In the genomic region with DNA sequence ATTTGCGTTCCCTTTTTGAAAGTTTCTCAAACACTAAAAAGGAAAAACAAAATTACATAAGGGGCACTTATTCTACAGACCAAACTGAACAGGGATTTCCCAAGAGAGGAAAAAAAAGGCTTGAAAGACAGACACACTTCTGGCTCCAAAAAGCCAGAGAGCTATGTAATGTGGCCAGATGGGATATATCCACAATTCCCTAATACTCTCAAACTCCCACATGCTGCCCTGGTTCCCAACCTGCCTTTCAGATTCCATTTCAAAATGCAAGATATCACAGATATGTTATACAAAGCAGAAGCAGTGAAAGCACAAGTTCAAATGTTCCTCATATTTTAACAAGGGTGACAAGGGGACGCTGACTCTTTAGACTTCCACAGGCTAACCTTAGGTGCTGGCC, we compare ENCODE assay signal across 13 cellular contexts. TPM values are rescaled to one million over a fixed set of nuclear protein-coding genes. Genes with fewer than 3 reads are reported as not detected.
DNase-seq lines count a peak whose midpoint lies in the region; ATAC-seq and TF ChIP-seq lines count a peak whose summit lies in the region.
"Had no signal": no experiment of that assay in that cellular context is flagged by ENCODE, and none has a peak within 500 bp of the region (broad histone marks: within the 10 kb centered on the region; RNA-seq: fewer than 3 reads in every experiment).

No MANE protein-coding gene starts in this region.

- peaks cover 16% of the 10 kb centered on the region for H3K4me1 Mint-ChIP-seq in activated CD4-positive, alpha-beta T cell treated with anti-CD3 and anti-CD28 coated beads, Interleukin-2, amount 10 ng/mL, durations not matched to agents 24 days and 14 days
- H3K4me1 Mint-ChIP-seq in naive thymus-derived CD4-positive, alpha-beta T cell, result peaks cover 5 to 18% (median 10%) of the 10 kb centered on the region in 7 donors

- intact Hi-C loops in activated CD4-positive, alpha-beta T cell treated with anti-CD3 and anti-CD28 coated beads, Interleukin-2, amount 10 ng/mL, durations not matched to agents 24 days and 14 days (cut with micrococcal nuclease), result no loop called here
- intact Hi-C loops in dorsolateral prefrontal cortex (cut with DNase I) (no loop called here), tibial artery (cut with DNase I; ENCODE audit: low total_unique reads) (no loop called here)
- intact Hi-C loops in naive thymus-derived CD4-positive, alpha-beta T cell (cut with micrococcal nuclease), result loop anchor here in 1 of 2 donors (5.0 kb wide), 1 partner anchor 42 kb away; no protein-coding TSS in a partner anchor

- H3K27me3 ChIP-seq in dorsolateral prefrontal cortex (peaks cover 0 to 21% (median 0%) of the 10 kb centered on the region in 45 donors), tibial artery (peaks cover 0 to 4% of the 10 kb centered on the region in 2 donors)
- peaks cover 0 to 4% of the 10 kb centered on the region in 2 donors for H3K27me3 ChIP-seq in naive thymus-derived CD4-positive, alpha-beta T cell (ENCODE audit: control insufficient read depth in 2 of 2, insufficient read depth in 2 of 2, low read length in 2 of 2)

- H3K4me3 Mint-ChIP-seq in activated CD4-positive, alpha-beta T cell treated with anti-CD3 and anti-CD28 coated beads, Interleukin-2, amount 10 ng/mL, durations not matched to agents 24 days and 14 days, result peak overlapping the region; percentile 67
- peak overlapping the region in 6 of 10 donors; percentile 13 to 75 (median 40) for H3K4me3 Mint-ChIP-seq in naive thymus-derived CD4-positive, alpha-beta T cell

- H3K27ac ChIP-seq in dorsolateral prefrontal cortex, result peak overlapping the region in 57 of 59 donors; percentile 12 to 97 (median 93)
- no peak overlapping the region for H3K27ac ChIP-seq in naive thymus-derived CD4-positive, alpha-beta T cell (ENCODE audit: low read depth, low read length)
- no peak overlapping the region for H3K27ac ChIP-seq in tibial artery
- H3K27ac ChIP-seq: A549 had no signal

- CTCF ChIA-PET in naive thymus-derived CD4-positive, alpha-beta T cell (lab: Charles Lee), result no interaction called here

- no peaks in the 10 kb centered on the region for H3K4me1 ChIP-seq in naive thymus-derived CD4-positive, alpha-beta T cell (ENCODE audit: control insufficient read depth in 2 of 2, insufficient read depth in 2 of 2, low read length in 2 of 2)
- H3K4me1 ChIP-seq in tibial artery, result peaks cover 0 to 20% (median 11%) of the 10 kb centered on the region in 4 donors
- H3K4me1 ChIP-seq: A549 had no signal

- H3K9me3 ChIP-seq in naive thymus-derived CD4-positive, alpha-beta T cell (ENCODE audit: control insufficient read depth in 2 of 3, low read length in 3 of 3), result no peaks in the 10 kb centered on the region
- no peaks in the 10 kb centered on the region for H3K9me3 ChIP-seq in tibial artery
- H3K9me3 ChIP-seq: A549 had no signal

- ATAC-seq in naive thymus-derived CD4-positive, alpha-beta T cell, result no peak
- ATAC-seq in HG03342 (IDR thresholded peaks at IDR 0.05; ENCODE audit: unreplicated experiment), result no peak
- ATAC-seq: A549 had no signal

- no peak overlapping the region for H3K27ac Mint-ChIP-seq in activated CD4-positive, alpha-beta T cell treated with anti-CD3 and anti-CD28 coated beads, Interleukin-2, amount 10 ng/mL, durations not matched to agents 24 days and 14 days
- no peak overlapping the region for H3K27ac Mint-ChIP-seq in naive thymus-derived CD4-positive, alpha-beta T cell
- H3K27ac Mint-ChIP-seq: activated B cell treated with CpG ODN at 0.5 μM for 24 hours had no signal

- peaks cover 70% of the 10 kb centered on the region for H3K27me3 Mint-ChIP-seq in activated CD4-positive, alpha-beta T cell treated with anti-CD3 and anti-CD28 coated beads, Interleukin-2, amount 10 ng/mL, durations not matched to agents 24 days and 14 days
- peaks cover 34 to 88% (median 42%) of the 10 kb centered on the region in 5 donors for H3K27me3 Mint-ChIP-seq in naive thymus-derived CD4-positive, alpha-beta T cell

- POLR2A ChIA-PET in naive thymus-derived CD4-positive, alpha-beta T cell (lab: Charles Lee), result no interaction called here

- H3K4me3 ChIP-seq in dorsolateral prefrontal cortex, result peak overlapping the region; percentile 6 to 85 (median 72)
- H3K4me3 ChIP-seq in naive thymus-derived CD4-positive, alpha-beta T cell (ENCODE audit: low read length), result no peak overlapping the region
- peak overlapping the region; percentile 58 to 63 for H3K4me3 ChIP-seq in tibial artery
- H3K4me3 ChIP-seq: A549 had no signal

- no peaks in the 10 kb centered on the region for H3K36me3 ChIP-seq in naive thymus-derived CD4-positive, alpha-beta T cell (ENCODE audit: control insufficient read depth in 2 of 3, insufficient read depth in 3 of 3, low read length in 3 of 3)
- no peaks in the 10 kb centered on the region for H3K36me3 ChIP-seq in tibial artery

- TF ChIP-seq CTCF in dorsolateral prefrontal cortex (IDR thresholded peaks at IDR 0.05 in 54 of 56, conservative IDR thresholded peaks at IDR 0.05 in 2 of 56; ENCODE audit: low read depth in 1 of 56, partially characterized antibody in 56 of 56) (no peak), tibial artery (IDR thresholded peaks at IDR 0.05) (no peak)

- H3K9me3 Mint-ChIP-seq in activated CD4-positive, alpha-beta T cell treated with anti-CD3 and anti-CD28 coated beads, Interleukin-2, amount 10 ng/mL, durations not matched to agents 24 days and 14 days, result no peaks in the 10 kb centered on the region
- no peaks in the 10 kb centered on the region for H3K9me3 Mint-ChIP-seq in naive thymus-derived CD4-positive, alpha-beta T cell
- H3K9me3 Mint-ChIP-seq: activated B cell treated with CpG ODN at 0.5 μM for 24 hours had no signal

- no peaks in the 10 kb centered on the region for H3K36me3 Mint-ChIP-seq in activated CD4-positive, alpha-beta T cell treated with anti-CD3 and anti-CD28 coated beads, Interleukin-2, amount 10 ng/mL, durations not matched to agents 24 days and 14 days (ENCODE audit: low read depth)
- no peaks in the 10 kb centered on the region for H3K36me3 Mint-ChIP-seq in naive thymus-derived CD4-positive, alpha-beta T cell

- no peak for DNase-seq in activated CD4-positive, alpha-beta T cell treated with anti-CD3 and anti-CD28 coated beads, Interleukin-2, amount 10 ng/mL, durations not matched to agents 24 days and 14 days
- no peak for DNase-seq in activated CD4-positive, alpha-beta T cell treated with anti-CD3 and anti-CD28 coated beads for 4 hours
- DNase-seq in dorsolateral prefrontal cortex, result no peak
- DNase-seq in naive thymus-derived CD4-positive, alpha-beta T cell, result no peak
- DNase-seq in tibial artery, result no peak
- no peak for DNase-seq in HUDEP-2 (lab: John Stamatoyannopoulos, UW; ENCODE audit: unreplicated experiment in 76 of 76)
- no peak for DNase-seq in DMS79 treated with DMSO at 0.1 percent for 48 hours (lab: John Stamatoyannopoulos, UW)
- DNase-seq: activated B cell treated with CpG ODN at 0.5 μM for 24 hours; dermis blood vessel endothelial cell; NCI-H2107; NK-92 treated with Interleukin-12 subunit alpha and Interleukin-12 subunit beta, amount 100 ng/mL, for 24 hours had no signal

RNA-seq across cellular contexts. Expression of a gene that starts 1.5 kb away (rescaled TPM):
- 59.1 and 60.9 TPM in 2 replicates for total RNA-seq in activated CD4-positive, alpha-beta T cell treated with anti-CD3 and anti-CD28 coated beads, Interleukin-2, amount 10 ng/mL, durations not matched to agents 24 days and 14 days
- total RNA-seq in dorsolateral prefrontal cortex, result 100 to 1,000 TPM in 5 of 120 experiments, 10 to 100 TPM in 114, 1 to 10 TPM in 1; 9.0 to 172 (median 40.6) TPM
- total RNA-seq in naive thymus-derived CD4-positive, alpha-beta T cell, result 10 to 100 TPM in 2 of 5 experiments, 1 to 10 TPM in 3; 3.0 to 32.2 (median 6.5) TPM
- polyA plus RNA-seq in naive thymus-derived CD4-positive, alpha-beta T cell, result under 1 TPM in 1 of 2 donors, not detected in 1; 0.59 TPM
- total RNA-seq: activated B cell treated with CpG ODN at 0.5 μM for 24 hours had no signal

Comparison
In these comparisons a context has a peak if more than half of its experiments do, and no peak if none do; other contexts are left out.
1. H3K27ac ChIP-seq: peak in dorsolateral prefrontal cortex (57 of 59); none in naive thymus-derived CD4-positive, alpha-beta T cell (single experiment) and tibial artery (0 of 2).